In genomic region chr19:29673451-29674371, GRCh38 we compare ENCODE assay signal across 12 cellular contexts. TPM values are rescaled to one million over a fixed set of nuclear protein-coding genes. Genes with fewer than 3 reads are reported as not detected.
DNase-seq lines count a peak whose midpoint lies in the region; ATAC-seq lines count a peak whose summit lies in the region.
"Had no signal": no experiment of that assay in that cellular context is flagged by ENCODE, and none has a peak within 500 bp of the region (broad histone marks: within the 10 kb centered on the region; RNA-seq: fewer than 3 reads in every experiment).

No MANE protein-coding gene starts in this region.

- peaks cover 56% of the 10 kb centered on the region for H3K36me3 Mint-ChIP-seq in activated CD4-positive, alpha-beta T cell treated with anti-CD3 and anti-CD28 coated beads, Interleukin-2, amount 10 ng/mL, durations not matched to agents 24 days and 14 days (ENCODE audit: low read depth)

- H3K9me3 ChIP-seq in KOPT-K1 (ENCODE audit: insufficient read depth, low read length, poor library complexity, severe bottlenecking), result no peaks in the 10 kb centered on the region
- H3K9me3 ChIP-seq in effector memory CD4-positive, alpha-beta T cell (ENCODE audit: control insufficient read depth, low read length), result no peaks in the 10 kb centered on the region
- H3K9me3 ChIP-seq: A549 had no signal

- H3K27me3 ChIP-seq in effector memory CD4-positive, alpha-beta T cell (replicated peaks; ENCODE audit: control insufficient read depth, insufficient read depth, low read length, poor library complexity, severe bottlenecking), result no peaks in the 10 kb centered on the region

- peak overlapping the region; percentile 95 for H3K27ac Mint-ChIP-seq in activated CD4-positive, alpha-beta T cell treated with anti-CD3 and anti-CD28 coated beads, Interleukin-2, amount 10 ng/mL, durations not matched to agents 24 days and 14 days

- H3K4me3 ChIP-seq in effector memory CD4-positive, alpha-beta T cell (ENCODE audit: insufficient read depth, low read depth, low read length, poor library complexity, severe bottlenecking), result peak overlapping the region; percentile 18
- no peak overlapping the region for H3K4me3 ChIP-seq in skin epidermis
- H3K4me3 ChIP-seq: A549 had no signal

- ATAC-seq in GM21786 (IDR thresholded peaks at IDR 0.05; ENCODE audit: unreplicated experiment), result no peak
- ATAC-seq: A549 had no signal

- H3K36me3 ChIP-seq in KOPT-K1 (ENCODE audit: insufficient read depth, low read length), result peaks cover 50% of the 10 kb centered on the region
- peaks cover 27% of the 10 kb centered on the region for H3K36me3 ChIP-seq in effector memory CD4-positive, alpha-beta T cell (ENCODE audit: control insufficient read depth, insufficient read depth, low read length)

- peaks cover 56% of the 10 kb centered on the region for H3K4me1 Mint-ChIP-seq in activated CD4-positive, alpha-beta T cell treated with anti-CD3 and anti-CD28 coated beads, Interleukin-2, amount 10 ng/mL, durations not matched to agents 24 days and 14 days

- no peaks in the 10 kb centered on the region for H3K27me3 Mint-ChIP-seq in activated CD4-positive, alpha-beta T cell treated with anti-CD3 and anti-CD28 coated beads, Interleukin-2, amount 10 ng/mL, durations not matched to agents 24 days and 14 days

- peaks cover 83% of the 10 kb centered on the region for H3K4me1 ChIP-seq in effector memory CD4-positive, alpha-beta T cell (ENCODE audit: control insufficient read depth, insufficient read depth, low read length, poor library complexity, severe bottlenecking)

- peak overlapping the region; percentile 95 for H3K4me3 Mint-ChIP-seq in activated CD4-positive, alpha-beta T cell treated with anti-CD3 and anti-CD28 coated beads, Interleukin-2, amount 10 ng/mL, durations not matched to agents 24 days and 14 days

- DNase-seq in activated CD4-positive, alpha-beta T cell treated with anti-CD3 and anti-CD28 coated beads, Interleukin-2, amount 10 ng/mL, durations not matched to agents 24 days and 14 days, result peak; percentile 67
- no peak for DNase-seq in activated CD4-positive, alpha-beta T cell treated with anti-CD3 and anti-CD28 coated beads for 48 hours
- peak in 1 of 3 donors; percentile 44 for DNase-seq in effector memory CD4-positive, alpha-beta T cell
- DNase-seq in ecto neural progenitor cell (ENCODE audit: low spot score) (no peak), cerebellum (ENCODE audit: low spot score) (no peak)
- DNase-seq: DMS79 treated with DMSO at 0.1 percent for 48 hours, NCI-H2171, nucleus accumbens had no signal

- intact Hi-C loops in activated CD4-positive, alpha-beta T cell treated with anti-CD3 and anti-CD28 coated beads, Interleukin-2, amount 10 ng/mL, durations not matched to agents 24 days and 14 days (cut with micrococcal nuclease), result loop anchor here (1.0 kb wide), 4 partner anchors 8 to 163 kb away; partner anchors contain the start of gene PLEKHF1

- no peaks in the 10 kb centered on the region for H3K9me3 Mint-ChIP-seq in activated CD4-positive, alpha-beta T cell treated with anti-CD3 and anti-CD28 coated beads, Interleukin-2, amount 10 ng/mL, durations not matched to agents 24 days and 14 days

- H3K27ac ChIP-seq in KOPT-K1 (ENCODE audit: low read depth, low read length, poor library complexity, severe bottlenecking) (peak overlapping the region; percentile 92), skin epidermis (peak overlapping the region in 14 of 21 experiments; percentile 18 to 95 (median 68))
- H3K27ac ChIP-seq in effector memory CD4-positive, alpha-beta T cell (ENCODE audit: insufficient read depth, low read length, poor library complexity, severe bottlenecking), result peak overlapping the region; percentile 91
- H3K27ac ChIP-seq: A549 had no signal

RNA-seq across cellular contexts. Expression of gene PLEKHF1, which starts 8.4 kb away (rescaled TPM):
- total RNA-seq in activated CD4-positive, alpha-beta T cell treated with anti-CD3 and anti-CD28 coated beads, Interleukin-2, amount 10 ng/mL, durations not matched to agents 24 days and 14 days, result 24.0 and 26.7 TPM in 2 replicates
- 1.5 TPM for total RNA-seq in cerebellum

RNA-seq across cellular contexts. Expression of gene C19orf12, which starts 41.4 kb away (rescaled TPM):
- 41.4 and 41.6 TPM in 2 replicates for total RNA-seq in activated CD4-positive, alpha-beta T cell treated with anti-CD3 and anti-CD28 coated beads, Interleukin-2, amount 10 ng/mL, durations not matched to agents 24 days and 14 days
- total RNA-seq in cerebellum, result 35.3 TPM
